ENCODE assay signal across 8 cellular contexts in the genomic region with DNA sequence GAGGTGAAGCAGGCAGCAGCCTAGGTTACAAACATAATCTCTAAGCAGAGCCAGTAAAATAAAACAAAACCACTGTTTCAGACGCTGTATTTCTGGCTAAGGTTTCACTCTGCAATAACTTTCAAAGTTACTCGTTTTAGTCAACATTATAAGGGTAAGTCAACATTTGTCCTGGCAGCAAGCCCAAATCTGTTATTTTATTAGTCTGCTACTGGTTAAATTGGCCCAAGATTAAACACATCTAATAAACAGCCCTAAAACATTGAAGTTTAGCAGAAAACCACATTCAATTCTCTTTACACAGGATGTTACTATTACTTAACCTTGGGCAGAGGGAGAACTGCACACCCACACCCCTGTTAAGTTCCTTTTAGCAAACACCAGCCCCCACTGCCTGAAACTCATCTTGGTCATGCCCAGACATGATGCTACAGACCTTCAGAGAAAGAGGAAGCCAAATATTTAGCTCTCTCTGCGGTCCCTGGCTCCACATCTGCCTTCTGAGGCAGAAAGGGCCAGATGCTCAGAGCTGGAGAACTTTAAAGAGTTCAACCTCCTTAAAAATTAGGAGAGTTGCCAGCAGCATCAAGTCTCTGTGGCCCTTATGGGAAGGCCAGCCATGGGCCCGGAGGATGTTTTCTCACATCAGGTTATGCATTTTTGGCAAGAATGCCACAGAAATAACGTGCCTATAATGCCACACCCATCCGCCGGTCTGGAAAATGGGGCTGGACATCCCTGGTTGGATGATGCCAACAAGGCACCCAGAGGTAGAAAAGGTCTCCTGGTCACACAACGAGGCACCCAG. TPM values are rescaled to one million over a fixed set of nuclear protein-coding genes. Genes with fewer than 3 reads are reported as not detected.
DNase-seq lines count a peak whose midpoint lies in the region; ATAC-seq and TF ChIP-seq lines count a peak whose summit lies in the region.

No MANE protein-coding gene starts in this region.

- intact Hi-C loops in left ventricle myocardium superior (cut with micrococcal nuclease) = no loop called here
- intact Hi-C loops in spleen (cut with DNase I; ENCODE audit: low total_unique reads) = no loop called here

- H3K4me3 Mint-ChIP-seq in activated naive CD4-positive, alpha-beta T cell treated with anti-CD3 and anti-CD28 coated beads, Interleukin-2, amount 50 U/mL, for 24 hours = peak overlapping the region; percentile 82

- TF ChIP-seq POLR2A in spleen (IDR thresholded peaks at IDR 0.05) = no peak

- peaks cover 35 to 100% (median 90%) of the 10 kb centered on the region in 6 donors for H3K4me1 ChIP-seq in spleen

- DNase-seq in BJ (ENCODE audit: low read depth) (peak; percentile 66), RWPE1 (ENCODE audit: low spot score) (peak; percentile 91), left ventricle myocardium superior (no peak), spleen (peak; percentile 87), HEK293T (ENCODE audit: extremely low spot score) (no peak)

- H3K9me3 ChIP-seq in spleen = no peaks in the 10 kb centered on the region

- 23 to 34% (median 28%) methylated on average over 8 of the region's 8 CpGs for whole genome bisulfite sequencing in spleen, 5 donors

- no peaks in the 10 kb centered on the region for H3K27me3 Mint-ChIP-seq in activated naive CD4-positive, alpha-beta T cell treated with anti-CD3 and anti-CD28 coated beads, Interleukin-2, amount 50 U/mL, for 24 hours

- H3K9me3 Mint-ChIP-seq in activated naive CD4-positive, alpha-beta T cell treated with anti-CD3 and anti-CD28 coated beads, Interleukin-2, amount 50 U/mL, for 24 hours = no peaks in the 10 kb centered on the region

- CTCF ChIA-PET in BJ (lab: Yijun Ruan, JAX) (interaction anchor here (0.5 to 3.6 kb wide), 2 partner anchors 16 to 461 kb away, joined by 3 to 25 read pairs; no protein-coding TSS in a partner anchor), RWPE1 (lab: Yijun Ruan, JAX) (no interaction called here), HEK293T (lab: Yijun Ruan, JAX) (interaction anchor here (1.9 kb wide), 1 partner anchor 16 kb away, joined by 6 read pairs; no protein-coding TSS in a partner anchor)

- ATAC-seq in GM19395 (IDR thresholded peaks at IDR 0.05; ENCODE audit: unreplicated experiment) (peak; percentile 96), HG03469 (IDR thresholded peaks at IDR 0.05; ENCODE audit: unreplicated experiment) (peak; percentile 93), left ventricle myocardium superior (peak; percentile 74)

- TF ChIP-seq CTCF in BJ (IDR thresholded peaks at IDR 0.05; ENCODE audit: insufficient read depth, low read depth, low read length) (no peak), RWPE1 (conservative IDR thresholded peaks at IDR 0.05; ENCODE audit: low read depth) (no peak), spleen (IDR thresholded peaks at IDR 0.05 in 8 of 11, conservative IDR thresholded peaks at IDR 0.05 in 3 of 11) (no peak)

- H3K4me1 Mint-ChIP-seq in activated naive CD4-positive, alpha-beta T cell treated with anti-CD3 and anti-CD28 coated beads, Interleukin-2, amount 50 U/mL, for 24 hours = peaks cover 97% of the 10 kb centered on the region

- H3K36me3 ChIP-seq in BJ (ENCODE audit: control insufficient read depth, insufficient read depth, low read length) (no peaks in the 10 kb centered on the region), spleen (no peaks in the 10 kb centered on the region)

- POLR2A ChIA-PET in BJ (lab: Charles Lee) (no interaction called here), RWPE1 (lab: Yijun Ruan, JAX; ENCODE audit: low non-redundant PET) (no interaction called here), HEK293T (lab: Yijun Ruan, JAX) (no interaction called here)

- peak overlapping the region; percentile 97 for H3K27ac Mint-ChIP-seq in activated naive CD4-positive, alpha-beta T cell treated with anti-CD3 and anti-CD28 coated beads, Interleukin-2, amount 50 U/mL, for 24 hours

- H3K27ac ChIP-seq in RWPE1 = peak overlapping the region; percentile 87
- H3K27ac ChIP-seq in spleen = peak overlapping the region; percentile 72 to 91 (median 88)

- no peak overlapping the region for H3K4me3 ChIP-seq in BJ (ENCODE audit: low read depth, low read length)
- H3K4me3 ChIP-seq in spleen = peak overlapping the region in 1 of 8 donors; percentile 42

- H3K27me3 ChIP-seq in BJ (ENCODE audit: control insufficient read depth, insufficient read depth, low read length) (no peaks in the 10 kb centered on the region; the same call in 1 of the 2 replicates), spleen (replicated peaks in 1 of 7) (no peaks in the 10 kb centered on the region)

- peaks cover 31% of the 10 kb centered on the region for H3K36me3 Mint-ChIP-seq in activated naive CD4-positive, alpha-beta T cell treated with anti-CD3 and anti-CD28 coated beads, Interleukin-2, amount 50 U/mL, for 24 hours

TF ChIP-seq in HEK293T, 16 proteins besides CTCF, POLR2A, EP300 and RAD21:
- TF ChIP-seq FOXK2 (IDR thresholded peaks at IDR 0.05) (no peak), SP1 (IDR thresholded peaks at IDR 0.05) (no peak), L3MBTL2 (conservative IDR thresholded peaks at IDR 0.05) (no peak), ZNF384 (IDR thresholded peaks at IDR 0.05) (no peak), HDGF (IDR thresholded peaks at IDR 0.05; ENCODE audit: borderline replicate concordance) (no peak), FOXA1 (IDR thresholded peaks at IDR 0.05) (no peak), CTBP1 (IDR thresholded peaks at IDR 0.05; ENCODE audit: borderline replicate concordance) (no peak), ARNT (IDR thresholded peaks at IDR 0.05) (no peak), TARDBP (IDR thresholded peaks at IDR 0.05) (no peak), BHLHE40 (IDR thresholded peaks at IDR 0.05; ENCODE audit: borderline replicate concordance) (no peak), FOXM1 (IDR thresholded peaks at IDR 0.05; ENCODE audit: borderline replicate concordance) (no peak)

RNA-seq across cellular contexts. Expression of a gene that starts 17.9 kb away (rescaled TPM):
- polyA plus RNA-seq in BJ (2011; rRNA removed) (2.0 and 2.1 TPM in 2 replicates), spleen (10 to 100 TPM in 1 of 3 donors, 1 to 10 TPM in 2; 8.0 to 11.3 (median 9.5) TPM)
- polyA minus RNA-seq in BJ (2011; rRNA and poly(A)+ RNA removed) = 1.1 and 1.2 TPM in 2 replicates
- total RNA-seq in left ventricle myocardium superior (17.6 TPM), spleen (10 to 100 TPM; 29.6 to 35.1 (median 33.4) TPM)

Comparison
In these comparisons a context has a peak if more than half of its experiments do, and no peak if none do; other contexts are left out.
1. DNase-seq: peak in BJ (single experiment), RWPE1 (single experiment) and spleen (single experiment); none in left ventricle myocardium superior (single experiment) and HEK293T (single experiment).
2. Peak in every context shown above with its lines, with median percentiles within 50 percentile points of each other: ATAC-seq.